ENCODE assay signal across 8 cellular contexts in genomic region chr6:36984581-36985383, GRCh38. TPM values are rescaled to one million over a fixed set of nuclear protein-coding genes. Genes with fewer than 3 reads are reported as not detected.
DNase-seq lines count a peak whose midpoint lies in the region; ATAC-seq and TF ChIP-seq lines count a peak whose summit lies in the region.

No MANE protein-coding gene starts in this region.

- peak overlapping the region; percentile 79 for H3K27ac ChIP-seq in CD4-positive, CD25-positive, alpha-beta regulatory T cell (ENCODE audit: insufficient read depth, low read length, poor library complexity, severe bottlenecking)
- peak overlapping the region; percentile 85 for H3K27ac ChIP-seq in muscle layer of duodenum (ENCODE audit: low read length)

- peak overlapping the region; percentile 90 for H3K4me3 ChIP-seq in CD4-positive, CD25-positive, alpha-beta regulatory T cell (ENCODE audit: low read depth, low read length)
- peak overlapping the region; percentile 90 to 93 for H3K4me3 ChIP-seq in muscle layer of duodenum (ENCODE audit: low read depth in 1 of 2, low read length in 2 of 2)

- H3K36me3 ChIP-seq in CD4-positive, CD25-positive, alpha-beta regulatory T cell (ENCODE audit: control insufficient read depth, insufficient read depth, low read length), result peaks cover 19% of the 10 kb centered on the region
- peaks cover 0 to 3% of the 10 kb centered on the region in 2 donors for H3K36me3 ChIP-seq in muscle layer of duodenum (ENCODE audit: control insufficient read depth in 1 of 2, insufficient read depth in 2 of 2, low read length in 2 of 2)

- H3K9me3 ChIP-seq in CD4-positive, CD25-positive, alpha-beta regulatory T cell (ENCODE audit: control insufficient read depth in 2 of 2, low read length in 2 of 2), result no peaks in the 10 kb centered on the region
- H3K9me3 ChIP-seq in muscle layer of duodenum (ENCODE audit: control insufficient read depth in 1 of 2, low read length in 2 of 2), result no peaks in the 10 kb centered on the region

- peak; percentile 51 to 64 (median 57) for DNase-seq in CD4-positive, CD25-positive, alpha-beta regulatory T cell
- DNase-seq in LHCN-M2 (ENCODE audit: low read depth) (peak; percentile 68), endothelial cell (ENCODE audit: low spot score) (peak; percentile 45), stromal cell of bone marrow (ENCODE audit: low read depth) (peak; percentile 53)
- DNase-seq in activated CD4-positive, alpha-beta T cell treated with anti-CD3 and anti-CD28 coated beads, Interleukin-2, amount 50 U/mL, for 1 hour, result peak; percentile 64

- peaks cover 51% of the 10 kb centered on the region for H3K4me1 ChIP-seq in CD4-positive, CD25-positive, alpha-beta regulatory T cell (ENCODE audit: control insufficient read depth, insufficient read depth, low read length, poor library complexity, severe bottlenecking)
- H3K4me1 ChIP-seq in muscle layer of duodenum (ENCODE audit: control insufficient read depth in 1 of 2, insufficient read depth in 2 of 2, low read length in 2 of 2), result peaks cover 24 to 53% of the 10 kb centered on the region in 2 donors

- no peak overlapping the region for H3K27ac Mint-ChIP-seq in CD4-positive, CD25-positive, alpha-beta regulatory T cell
- H3K27ac Mint-ChIP-seq in endothelial cell (ENCODE audit: unreplicated experiment), result no peak overlapping the region

- H3K4me1 Mint-ChIP-seq in CD4-positive, CD25-positive, alpha-beta regulatory T cell, result peaks cover 4 to 39% (median 27%) of the 10 kb centered on the region in 4 donors
- peaks cover 36% of the 10 kb centered on the region for H3K4me1 Mint-ChIP-seq in endothelial cell (ENCODE audit: unreplicated experiment)

- peaks cover 10% of the 10 kb centered on the region for H3K27me3 Mint-ChIP-seq in CD4-positive, CD25-positive, alpha-beta regulatory T cell
- H3K27me3 Mint-ChIP-seq in endothelial cell (ENCODE audit: unreplicated experiment), result peaks cover 14% of the 10 kb centered on the region

- H3K9me3 Mint-ChIP-seq in CD4-positive, CD25-positive, alpha-beta regulatory T cell, result peaks cover 0 to 1% (median 0%) of the 10 kb centered on the region in 7 donors
- no peaks in the 10 kb centered on the region for H3K9me3 Mint-ChIP-seq in endothelial cell (ENCODE audit: unreplicated experiment)

- H3K4me3 Mint-ChIP-seq in CD4-positive, CD25-positive, alpha-beta regulatory T cell, result no peak overlapping the region
- H3K4me3 Mint-ChIP-seq in endothelial cell (ENCODE audit: unreplicated experiment), result no peak overlapping the region

- no peaks in the 10 kb centered on the region for H3K27me3 ChIP-seq in CD4-positive, CD25-positive, alpha-beta regulatory T cell (ENCODE audit: control insufficient read depth, insufficient read depth, low read length)
- no peaks in the 10 kb centered on the region for H3K27me3 ChIP-seq in muscle layer of duodenum (ENCODE audit: low read depth, low read length)

- peak in 1 of 2 donors; percentile 6 for ATAC-seq in CD4-positive, CD25-positive, alpha-beta regulatory T cell (ENCODE audit: low read depth in 2 of 2)
- ATAC-seq in GM21360 (IDR thresholded peaks at IDR 0.05; ENCODE audit: unreplicated experiment) (no peak), HG03521 (IDR thresholded peaks at IDR 0.05; ENCODE audit: unreplicated experiment) (no peak)

- peaks cover 16% of the 10 kb centered on the region for H3K36me3 Mint-ChIP-seq in CD4-positive, CD25-positive, alpha-beta regulatory T cell
- peaks cover 20% of the 10 kb centered on the region for H3K36me3 Mint-ChIP-seq in endothelial cell (ENCODE audit: low read depth, unreplicated experiment)

- TF ChIP-seq CTCF in endothelial cell (IDR thresholded peaks at IDR 0.05; ENCODE audit: unreplicated experiment), result no peak

RNA-seq across cellular contexts. Expression of gene MTCH1, which starts 1.2 kb away (rescaled TPM):
- total RNA-seq in CD4-positive, CD25-positive, alpha-beta regulatory T cell, result 220 TPM
- 10 to 100 TPM; 83.9 to 95.8 (median 89.5) TPM for polyA plus RNA-seq in CD4-positive, CD25-positive, alpha-beta regulatory T cell
- total RNA-seq in LHCN-M2 (2014; rRNA removed), result 224 and 234 TPM in 2 replicates
- polyA plus RNA-seq in LHCN-M2 (2012), result 194 TPM
- 304 TPM for total RNA-seq in endothelial cell (ENCODE audit: unreplicated experiment)

RNA-seq across cellular contexts. Expression of gene FGD2, which starts 20.7 kb away (rescaled TPM):
- total RNA-seq in CD4-positive, CD25-positive, alpha-beta regulatory T cell, result 1.9 TPM
- polyA plus RNA-seq in CD4-positive, CD25-positive, alpha-beta regulatory T cell, result under 1 TPM in 3 of 4 donors, not detected in 1; 0.21 to 0.77 (median 0.43) TPM
- total RNA-seq in LHCN-M2 (2014; rRNA removed) (not detected in 2 replicates), endothelial cell (ENCODE audit: unreplicated experiment) (0.10 TPM)
- not detected for polyA plus RNA-seq in LHCN-M2 (2012)

RNA-seq across cellular contexts. Expression of gene PI16, which starts 30.2 kb away (rescaled TPM):
- 62.2 TPM for total RNA-seq in CD4-positive, CD25-positive, alpha-beta regulatory T cell
- polyA plus RNA-seq in CD4-positive, CD25-positive, alpha-beta regulatory T cell, result 100 to 1,000 TPM in 1 of 4 donors, 10 to 100 TPM in 3; 31.9 to 113 (median 77.1) TPM
- total RNA-seq in LHCN-M2 (2014; rRNA removed) (not detected in 2 replicates), endothelial cell (ENCODE audit: unreplicated experiment) (20.5 TPM)
- polyA plus RNA-seq in LHCN-M2 (2012), result not detected

Comparison
In these comparisons a context has a peak if more than half of its experiments do, and no peak if none do; other contexts are left out.
1. RNA of gene PI16, which starts 30.2 kb away (total RNA-seq): 62.2 TPM in CD4-positive, CD25-positive, alpha-beta regulatory T cell (single experiment) and 20.5 TPM in endothelial cell (single experiment); not detected in LHCN-M2; every median in the first group is over 10 times any median in the second.
2. Peak in every context shown above with its lines, with median percentiles within 50 percentile points of each other: DNase-seq.